9 cellular contexts compared by ENCODE assay signal in genomic region chr14:91980157-91980556, GRCh38. TPM values are rescaled to one million over a fixed set of nuclear protein-coding genes. Genes with fewer than 3 reads are reported as not detected.
A peak's percentile ranks its signal among the peaks of the same experiment; 100 is the strongest.
DNase-seq lines count a peak whose midpoint lies in the region; ATAC-seq, FAIRE-seq and TF ChIP-seq lines count a peak whose summit lies in the region.
"Had no signal": no experiment of that assay in that cellular context is flagged by ENCODE, and none has a peak within 500 bp of the region (broad histone marks: within the 10 kb centered on the region; RNA-seq: fewer than 3 reads in every experiment).

No MANE protein-coding gene starts in this region.

- peak; percentile 81 for FAIRE-seq in astrocyte (lab: Jason Lieb, UNC)

- H3K9me3 Mint-ChIP-seq in activated naive CD4-positive, alpha-beta T cell treated with anti-CD3 and anti-CD28 coated beads, Interleukin-2, amount 50 U/mL, for 24 hours: no peaks in the 10 kb centered on the region
- H3K9me3 Mint-ChIP-seq in astrocyte (ENCODE audit: unreplicated experiment): no peaks in the 10 kb centered on the region

- H3K27ac ChIP-seq in astrocyte (ENCODE audit: low read depth, low read length) (peak overlapping the region; percentile 52), psoas muscle (peak overlapping the region; percentile 47)
- H3K27ac ChIP-seq: right lobe of liver had no signal

- peak overlapping the region; percentile 70 for H3K4me3 Mint-ChIP-seq in activated naive CD4-positive, alpha-beta T cell treated with anti-CD3 and anti-CD28 coated beads, Interleukin-2, amount 50 U/mL, for 24 hours
- H3K4me3 Mint-ChIP-seq in astrocyte (ENCODE audit: unreplicated experiment): no peak overlapping the region

- no peak overlapping the region for H3K9ac ChIP-seq in astrocyte (ENCODE audit: low read length)

- H3K27me3 Mint-ChIP-seq in activated naive CD4-positive, alpha-beta T cell treated with anti-CD3 and anti-CD28 coated beads, Interleukin-2, amount 50 U/mL, for 24 hours: no peaks in the 10 kb centered on the region
- no peaks in the 10 kb centered on the region for H3K27me3 Mint-ChIP-seq in astrocyte (ENCODE audit: low read depth, unreplicated experiment)

- peaks cover 25% of the 10 kb centered on the region for H3K36me3 Mint-ChIP-seq in activated naive CD4-positive, alpha-beta T cell treated with anti-CD3 and anti-CD28 coated beads, Interleukin-2, amount 50 U/mL, for 24 hours
- peaks cover 7% of the 10 kb centered on the region for H3K36me3 Mint-ChIP-seq in astrocyte (ENCODE audit: low read depth, unreplicated experiment)

- no peaks in the 10 kb centered on the region for H3K9me3 ChIP-seq in astrocyte (ENCODE audit: insufficient read depth, low read depth, low read length)
- no peaks in the 10 kb centered on the region for H3K9me3 ChIP-seq in psoas muscle
- H3K9me3 ChIP-seq: right lobe of liver had no signal

- H3K4me1 ChIP-seq in astrocyte (ENCODE audit: insufficient read depth, low read length) (peaks cover 9% of the 10 kb centered on the region), psoas muscle (peaks cover 17% of the 10 kb centered on the region)
- H3K4me1 ChIP-seq: right lobe of liver had no signal

- H3K79me2 ChIP-seq in astrocyte (ENCODE audit: insufficient read depth, low read length): no peaks in the 10 kb centered on the region

- ATAC-seq in HG03432 (IDR thresholded peaks at IDR 0.05; ENCODE audit: unreplicated experiment): peak; percentile 82
- peak; percentile 92 to 97 (median 96) for ATAC-seq in psoas muscle

- H3K36me3 ChIP-seq in astrocyte (ENCODE audit: insufficient read depth, low read length): peaks cover 6% of the 10 kb centered on the region
- peaks cover 0 to 17% of the 10 kb centered on the region in 2 donors for H3K36me3 ChIP-seq in psoas muscle (ENCODE audit: insufficient read depth in 1 of 2, low read depth in 1 of 2)

- H3K27me3 ChIP-seq in astrocyte (ENCODE audit: insufficient read depth, low read length): no peaks in the 10 kb centered on the region
- no peaks in the 10 kb centered on the region for H3K27me3 ChIP-seq in psoas muscle (ENCODE audit: insufficient read depth in 3 of 3, low read length in 2 of 3)
- H3K27me3 ChIP-seq: right lobe of liver had no signal

- intact Hi-C loops in psoas muscle (cut with DNase I): no loop called here

- H2AFZ ChIP-seq in astrocyte (ENCODE audit: low read depth, low read length): no peak overlapping the region

- DNase-seq in activated naive CD4-positive, alpha-beta T cell (lab: John Stamatoyannopoulos, UW): no peak
- peak; percentile 96 for DNase-seq in astrocyte (ENCODE audit: low read depth)
- DNase-seq in psoas muscle: no peak
- no peak for DNase-seq in HT-29 (ENCODE audit: low spot score)
- no peak for DNase-seq in middle frontal gyrus (ENCODE audit: extremely low spot score, low spot score)
- no peak for DNase-seq in NCI-H146 treated with DMSO at 0.1 percent for 48 hours (lab: John Stamatoyannopoulos, UW; ENCODE audit: unreplicated experiment)
- DNase-seq: right lobe of liver had no signal

- peaks cover 35% of the 10 kb centered on the region for H3K4me1 Mint-ChIP-seq in activated naive CD4-positive, alpha-beta T cell treated with anti-CD3 and anti-CD28 coated beads, Interleukin-2, amount 50 U/mL, for 24 hours
- peaks cover 19% of the 10 kb centered on the region for H3K4me1 Mint-ChIP-seq in astrocyte (ENCODE audit: low read depth, unreplicated experiment)

- H3K4me3 ChIP-seq in astrocyte (ENCODE audit: insufficient read depth, low read depth, low read length): no peak overlapping the region
- H3K4me3 ChIP-seq in psoas muscle: no peak overlapping the region
- H3K4me3 ChIP-seq: right lobe of liver had no signal

- H3K4me2 ChIP-seq in astrocyte (ENCODE audit: low read length): no peak overlapping the region

- H4K20me1 ChIP-seq in astrocyte (ENCODE audit: insufficient read depth, low read length): peaks cover 5% of the 10 kb centered on the region

- no peak for TF ChIP-seq CTCF in astrocyte (IDR thresholded peaks at IDR 0.05; ENCODE audit: insufficient read depth, low read depth, low read length)
- TF ChIP-seq CTCF in psoas muscle (IDR thresholded peaks at IDR 0.05): no peak

- H3K27ac Mint-ChIP-seq in activated naive CD4-positive, alpha-beta T cell treated with anti-CD3 and anti-CD28 coated beads, Interleukin-2, amount 50 U/mL, for 24 hours: peak overlapping the region; percentile 96
- H3K27ac Mint-ChIP-seq in astrocyte (ENCODE audit: unreplicated experiment): peak overlapping the region; percentile 30

RNA-seq across cellular contexts. Expression of gene FBLN5, which starts 32.7 kb away (rescaled TPM):
- total RNA-seq in astrocyte: 12.5 and 14.9 TPM in 2 replicates
- 10 to 100 TPM; 15.4 to 37.8 (median 22.7) TPM for total RNA-seq in psoas muscle
- 10 to 100 TPM; 12.3 to 18.0 (median 14.7) TPM for polyA plus RNA-seq in psoas muscle
- not detected in 2 replicates for total RNA-seq in HT-29 (2014; rRNA removed; shearing (Covaris generic))

RNA-seq across cellular contexts. Expression of gene TRIP11, which starts 59.7 kb away (rescaled TPM):
- 48.2 and 50.5 TPM in 2 replicates for total RNA-seq in astrocyte
- total RNA-seq in psoas muscle: 10 to 100 TPM; 47.5 to 54.8 (median 51.4) TPM
- 10 to 100 TPM in 1 of 3 donors, 1 to 10 TPM in 2; 6.8 to 22.2 (median 7.0) TPM for polyA plus RNA-seq in psoas muscle
- total RNA-seq in HT-29 (2014; rRNA removed; shearing (Covaris generic)): 7.1 and 11.1 TPM in 2 replicates

Comparison
In these comparisons a context has a peak if more than half of its experiments do, and no peak if none do; other contexts are left out.
1. RNA of gene FBLN5, which starts 32.7 kb away (total RNA-seq): 15.4 to 37.8 TPM in psoas muscle and 12.5 to 14.9 TPM in astrocyte; not detected in HT-29; every median in the first group is over 10 times any median in the second.